Comparison of ENCODE assay signal across 10 cellular contexts in genomic region chr12:54371328-54372112, GRCh38.
DNase-seq lines count a peak whose midpoint lies in the region; ATAC-seq and TF ChIP-seq lines count a peak whose summit lies in the region.
"Had no signal": no experiment of that assay in that cellular context is flagged by ENCODE, and none has a peak within 500 bp of the region (broad histone marks: within the 10 kb centered on the region; RNA-seq: fewer than 3 reads in every experiment).

No MANE protein-coding gene starts in this region.

- H3K4me1 Mint-ChIP-seq in activated T-cell treated with anti-CD3 and anti-CD28 coated beads, Interleukin-2, amount 50 U/mL, for 24 hours (ENCODE audit: low read depth): peaks cover 27% of the 10 kb centered on the region

- H3K79me2 ChIP-seq in DND-41 (ENCODE audit: insufficient read depth, low read length): no peaks in the 10 kb centered on the region

- no peak overlapping the region for H3K4me2 ChIP-seq in DND-41 (ENCODE audit: insufficient read depth, low read length)

- H4K20me1 ChIP-seq in DND-41 (ENCODE audit: insufficient read depth, low read length): no peaks in the 10 kb centered on the region

- no peaks in the 10 kb centered on the region for H3K9me3 ChIP-seq in DND-41 (ENCODE audit: insufficient read depth, low read length, severe bottlenecking)
- H3K9me3 ChIP-seq: spleen had no signal

- H3K4me1 ChIP-seq in DND-41 (ENCODE audit: insufficient read depth, low read length) (peaks cover 19% of the 10 kb centered on the region), rectal smooth muscle tissue (ENCODE audit: control insufficient read depth, insufficient read depth, low read length) (no peaks in the 10 kb centered on the region)

- H3K36me3 ChIP-seq in DND-41 (ENCODE audit: insufficient read depth, low read length): no peaks in the 10 kb centered on the region
- no peaks in the 10 kb centered on the region for H3K36me3 ChIP-seq in rectal smooth muscle tissue (ENCODE audit: control insufficient read depth, insufficient read depth, low read length)

- DNase-seq in DND-41: peak; percentile 42
- DNase-seq in NCI-H345 treated with DMSO at 0.1 percent for 48 hours (lab: John Stamatoyannopoulos, UW; ENCODE audit: unreplicated experiment): peak; percentile 76
- DNase-seq in fibroblast of peridontal ligament (ENCODE audit: extremely low read depth): peak; percentile 31
- DNase-seq in activated T-cell treated with anti-CD3 and anti-CD28 coated beads, Interleukin-2, amount 50 U/mL, for 24 hours: no peak
- DNase-seq in stimulated activated CD4-positive, alpha-beta T cell treated with anti-CD3 and anti-CD28 coated beads, Interleukin-4, amount 100 ng/mL, for 4 hours: no peak
- DNase-seq in HUDEP-2 (lab: John Stamatoyannopoulos, UW; ENCODE audit: unreplicated experiment in 76 of 76): no peak
- DNase-seq: spleen had no signal

- TF ChIP-seq CTCF in DND-41 (IDR thresholded peaks at IDR 0.05; ENCODE audit: borderline replicate concordance, extremely low read depth, low read length, poor library complexity, severe bottlenecking): no peak

- H3K27ac ChIP-seq in DND-41 (ENCODE audit: low read length) (no peak overlapping the region), rectal smooth muscle tissue (ENCODE audit: low read depth, low read length) (peak overlapping the region; percentile 21)

- H2AFZ ChIP-seq in DND-41 (ENCODE audit: low read depth, low read length): no peak overlapping the region
- H2AFZ ChIP-seq: GM23338 had no signal

- H3K4me3 Mint-ChIP-seq in activated T-cell treated with anti-CD3 and anti-CD28 coated beads, Interleukin-2, amount 50 U/mL, for 24 hours: no peak overlapping the region

- no peaks in the 10 kb centered on the region for H3K36me3 Mint-ChIP-seq in activated T-cell treated with anti-CD3 and anti-CD28 coated beads, Interleukin-2, amount 50 U/mL, for 24 hours (ENCODE audit: low read depth)

- no peak overlapping the region for H3K27ac Mint-ChIP-seq in activated T-cell treated with anti-CD3 and anti-CD28 coated beads, Interleukin-2, amount 50 U/mL, for 24 hours
- H3K27ac Mint-ChIP-seq: GM23338 had no signal

- H3K9ac ChIP-seq in DND-41 (ENCODE audit: low read depth, low read length) (no peak overlapping the region), rectal smooth muscle tissue (ENCODE audit: low read length) (no peak overlapping the region)

- H3K27me3 ChIP-seq in DND-41 (ENCODE audit: insufficient read depth, low read length, poor library complexity) (no peaks in the 10 kb centered on the region), rectal smooth muscle tissue (ENCODE audit: control insufficient read depth, insufficient read depth, low read length) (no peaks in the 10 kb centered on the region)
- H3K27me3 ChIP-seq: spleen had no signal

- H3K4me3 ChIP-seq in DND-41 (ENCODE audit: low read depth in 1 of 2, low read length in 2 of 2): no peak overlapping the region
- no peak overlapping the region for H3K4me3 ChIP-seq in rectal smooth muscle tissue (ENCODE audit: low read length)

- no peaks in the 10 kb centered on the region for H3K27me3 Mint-ChIP-seq in activated T-cell treated with anti-CD3 and anti-CD28 coated beads, Interleukin-2, amount 50 U/mL, for 24 hours

- ATAC-seq in DND-41 (ENCODE audit: insufficient read depth, low read depth) (no peak), HG03139 (IDR thresholded peaks at IDR 0.05; ENCODE audit: unreplicated experiment) (no peak)

- H3K9me3 Mint-ChIP-seq in activated T-cell treated with anti-CD3 and anti-CD28 coated beads, Interleukin-2, amount 50 U/mL, for 24 hours: no peaks in the 10 kb centered on the region
- H3K9me3 Mint-ChIP-seq: GM23338 had no signal

Comparison
In these comparisons a context has a peak if more than half of its experiments do, and no peak if none do; other contexts are left out.
1. DNase-seq: peak in DND-41 (single experiment), NCI-H345 treated with DMSO at 0.1 percent for 48 hours (single experiment) and fibroblast of peridontal ligament (single experiment); none in activated T-cell treated with anti-CD3 and anti-CD28 coated beads, Interleukin-2, amount 50 U/mL, for 24 hours (single experiment), stimulated activated CD4-positive, alpha-beta T cell treated with anti-CD3 and anti-CD28 coated beads, Interleukin-4, amount 100 ng/mL, for 4 hours (0 of 2) and HUDEP-2 (0 of 76).